Comparison of ENCODE assay signal across 9 cellular contexts in the genomic region with DNA sequence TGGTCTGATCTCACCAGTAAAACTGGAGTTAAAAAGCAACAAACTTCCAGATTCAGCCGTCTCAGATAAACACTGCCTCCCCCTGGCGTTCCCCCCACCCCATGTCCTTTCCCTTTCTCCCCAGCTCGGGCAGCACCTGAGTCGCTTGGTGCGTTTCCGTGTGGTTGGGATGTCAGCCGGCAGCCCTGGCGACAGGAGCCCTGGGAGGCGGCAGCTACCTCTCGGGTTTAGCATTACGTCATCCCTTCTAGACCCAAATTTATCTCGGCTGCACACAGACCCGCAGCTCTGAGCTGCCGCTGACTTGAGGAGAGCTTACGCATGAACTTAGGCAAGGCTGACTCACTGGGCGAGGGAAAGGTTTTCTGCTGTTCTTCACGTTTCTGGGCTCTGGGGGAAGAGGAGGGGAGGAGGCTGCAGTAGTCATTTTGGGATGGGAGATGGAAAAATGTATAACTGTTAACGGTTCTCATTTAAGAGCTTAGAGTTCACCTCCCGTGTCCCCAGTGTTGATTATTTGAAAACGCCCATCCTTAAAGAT. TPM values are rescaled to one million over a fixed set of nuclear protein-coding genes. Genes with fewer than 3 reads are reported as not detected.
DNase-seq lines count a peak whose midpoint lies in the region; ATAC-seq and TF ChIP-seq lines count a peak whose summit lies in the region.
"Had no signal": no experiment of that assay in that cellular context is flagged by ENCODE, and none has a peak within 500 bp of the region (broad histone marks: within the 10 kb centered on the region; RNA-seq: fewer than 3 reads in every experiment).

No MANE protein-coding gene starts in this region.

- TF ChIP-seq POLR2A in thyroid gland (IDR thresholded peaks at IDR 0.05) = peak in 1 of 2 donors; percentile 54

- WGBS in thyroid gland, 2 donors = 9 to 12% methylated on average over 20 of the region's 20 CpGs

- H3K9me3 ChIP-seq in RWPE2 (ENCODE audit: severe bottlenecking) (no peaks in the 10 kb centered on the region), neutrophil (no peaks in the 10 kb centered on the region), thyroid gland (no peaks in the 10 kb centered on the region)

- H3K27ac ChIP-seq in RWPE2 (ENCODE audit: poor library complexity, severe bottlenecking) = no peak overlapping the region
- H3K27ac ChIP-seq in neutrophil = peak overlapping the region; percentile 97
- H3K27ac ChIP-seq in thyroid gland = peak overlapping the region in 2 of 3 donors; percentile 9 to 63
- H3K27ac ChIP-seq: VCaP had no signal

- intact Hi-C loops in thyroid gland (cut with DNase I) = loop anchor here (10.0 kb wide), 1 partner anchor 53 kb away; no protein-coding TSS in a partner anchor

- TF ChIP-seq CTCF in RWPE2 (IDR thresholded peaks at IDR 0.05; ENCODE audit: poor library complexity, severe bottlenecking) (peak; percentile 46), foreskin fibroblast (IDR thresholded peaks at IDR 0.05; ENCODE audit: low read depth, low read length) (peak; percentile 36), neutrophil (IDR thresholded peaks at IDR 0.05) (peak; percentile 20), thyroid gland (IDR thresholded peaks at IDR 0.05) (peak in 2 of 6 experiments; percentile 21 to 24)

- H3K4me1 ChIP-seq in RWPE2 (ENCODE audit: insufficient read depth, poor library complexity, severe bottlenecking) = peaks cover 14% of the 10 kb centered on the region
- peaks cover 77 to 79% of the 10 kb centered on the region in 2 experiments for H3K4me1 ChIP-seq in neutrophil (ENCODE audit: control insufficient read depth in 1 of 2, insufficient read depth in 1 of 2, low read depth in 1 of 2, low read length in 1 of 2)
- H3K4me1 ChIP-seq in thyroid gland = peaks cover 4 to 27% of the 10 kb centered on the region in 2 donors

- H3K36me3 ChIP-seq in RWPE2 (ENCODE audit: low read depth) (no peaks in the 10 kb centered on the region), neutrophil (no peaks in the 10 kb centered on the region), thyroid gland (no peaks in the 10 kb centered on the region)

- H3K4me3 ChIP-seq in RWPE2 (ENCODE audit: severe bottlenecking) = peak overlapping the region; percentile 5
- peak overlapping the region; percentile 42 to 52 for H3K4me3 ChIP-seq in foreskin fibroblast (ENCODE audit: low read depth in 1 of 2, low read length in 2 of 2)
- peak overlapping the region; percentile 46 to 50 for H3K4me3 ChIP-seq in neutrophil (ENCODE audit: low read depth in 1 of 2, low read length in 1 of 2)
- peak overlapping the region in 1 of 3 donors; percentile 6 for H3K4me3 ChIP-seq in thyroid gland (replicated peaks in 1 of 3)

- DNase-seq in CD1c-positive myeloid dendritic cell (ENCODE audit: extremely low spot score) (peak; percentile 79), RWPE2 (ENCODE audit: low spot score) (peak; percentile 70), activated gamma-delta T cell treated with Interleukin-2 at 50 U/mL for 16 hours (peak; percentile 57), foreskin fibroblast (peak; percentile 95 to 97), thyroid gland (peak; percentile 77 to 78)

- ATAC-seq in GM19397 (IDR thresholded peaks at IDR 0.05; ENCODE audit: unreplicated experiment) (peak; percentile 34), HG03558 (IDR thresholded peaks at IDR 0.05; ENCODE audit: extremely low read depth, unreplicated experiment) (peak; percentile 44), RWPE2 (ENCODE audit: low read depth) (peak; percentile 83)

- H3K27me3 ChIP-seq in RWPE2 (ENCODE audit: insufficient read depth, poor library complexity, severe bottlenecking) (no peaks in the 10 kb centered on the region), neutrophil (no peaks in the 10 kb centered on the region), thyroid gland (no peaks in the 10 kb centered on the region)

RNA-seq across cellular contexts. Expression of a gene that starts 14.4 kb away (rescaled TPM):
- 100 to 1,000 TPM in 1 of 4 donors, 10 to 100 TPM in 3; 51.2 to 136 (median 59.6) TPM for total RNA-seq in thyroid gland
